25 cellular contexts compared by ENCODE assay signal in genomic region chr19:39603825-39604224, GRCh38. TPM values are rescaled to one million over a fixed set of nuclear protein-coding genes. Genes with fewer than 3 reads are reported as not detected.
"Had no signal": no experiment of that assay in that cellular context is flagged by ENCODE, and none has a peak within 500 bp of the region (broad histone marks: within the 10 kb centered on the region; RNA-seq: fewer than 3 reads in every experiment).

No MANE protein-coding gene starts in this region.

- ATAC-seq: PC-3, Right ventricle myocardium inferior, SK-N-SH treated with all-trans-retinoic acid at 6 μM for 48 hours had no signal

- DNase-seq: Karpas-422, KG1, MG63, NCI-H1092, NCI-H1105 treated with DMSO at 0.1 percent for 48 hours, NCI-H1417 treated with DMSO at 0.1 percent for 48 hours, NCI-H146, NCI-H1694 treated with DMSO at 0.1 percent for 48 hours, NCI-H1930, NCI-H2081, NCI-H2171, NCI-H226, NCI-H446, NCI-H510A, NCI-H524 treated with DMSO at 0.1 percent for 48 hours, NCI-H69, NCI-H774, PC-3, Peyer's patch, SHP77 treated with DMSO at 0.1 percent for 48 hours, SJCRH30 had no signal

RNA-seq across cellular contexts. Expression of gene LGALS13, which starts 1.5 kb away (rescaled TPM):
- total RNA-seq: HT-29, PC-3, Peyer's patch, Right ventricle myocardium inferior, RPMI7951, SJCRH30 had no signal

RNA-seq across cellular contexts. Expression of gene LGALS16, which starts 51.9 kb away (rescaled TPM):
- total RNA-seq: HT-29, PC-3, Peyer's patch, Right ventricle myocardium inferior, RPMI7951, SJCRH30 had no signal
